2 cellular contexts compared by ENCODE assay signal in genomic region chr17:81735181-81736102, GRCh38.
A peak's percentile ranks its signal among the peaks of the same experiment; 100 is the strongest.
TF ChIP-seq lines count a peak whose summit lies in the region.

No MANE protein-coding gene starts in this region.

TF ChIP-seq in WTC11, 78 proteins besides CTCF, POLR2A, EP300 and RAD21 (continued from another document):
- no peak for TF ChIP-seq ZNF512 (CRISPR knock-in tag; IDR thresholded peaks at IDR 0.05; ENCODE audit: borderline replicate concordance)
- no peak for TF ChIP-seq CDX4 (CRISPR knock-in tag; IDR thresholded peaks at IDR 0.05; ENCODE audit: borderline replicate concordance)
- no peak for TF ChIP-seq ZBTB43 (CRISPR knock-in tag; IDR thresholded peaks at IDR 0.05)
- TF ChIP-seq FOXP1 (CRISPR knock-in tag; IDR thresholded peaks at IDR 0.05; ENCODE audit: borderline replicate concordance), result no peak
- TF ChIP-seq PRRX2 (CRISPR knock-in tag; IDR thresholded peaks at IDR 0.05), result no peak

TF ChIP-seq in HepG2, 621 proteins besides CTCF, POLR2A, EP300 and RAD21 (continued from another document and continues in another):
- TF ChIP-seq, protein P1, sequence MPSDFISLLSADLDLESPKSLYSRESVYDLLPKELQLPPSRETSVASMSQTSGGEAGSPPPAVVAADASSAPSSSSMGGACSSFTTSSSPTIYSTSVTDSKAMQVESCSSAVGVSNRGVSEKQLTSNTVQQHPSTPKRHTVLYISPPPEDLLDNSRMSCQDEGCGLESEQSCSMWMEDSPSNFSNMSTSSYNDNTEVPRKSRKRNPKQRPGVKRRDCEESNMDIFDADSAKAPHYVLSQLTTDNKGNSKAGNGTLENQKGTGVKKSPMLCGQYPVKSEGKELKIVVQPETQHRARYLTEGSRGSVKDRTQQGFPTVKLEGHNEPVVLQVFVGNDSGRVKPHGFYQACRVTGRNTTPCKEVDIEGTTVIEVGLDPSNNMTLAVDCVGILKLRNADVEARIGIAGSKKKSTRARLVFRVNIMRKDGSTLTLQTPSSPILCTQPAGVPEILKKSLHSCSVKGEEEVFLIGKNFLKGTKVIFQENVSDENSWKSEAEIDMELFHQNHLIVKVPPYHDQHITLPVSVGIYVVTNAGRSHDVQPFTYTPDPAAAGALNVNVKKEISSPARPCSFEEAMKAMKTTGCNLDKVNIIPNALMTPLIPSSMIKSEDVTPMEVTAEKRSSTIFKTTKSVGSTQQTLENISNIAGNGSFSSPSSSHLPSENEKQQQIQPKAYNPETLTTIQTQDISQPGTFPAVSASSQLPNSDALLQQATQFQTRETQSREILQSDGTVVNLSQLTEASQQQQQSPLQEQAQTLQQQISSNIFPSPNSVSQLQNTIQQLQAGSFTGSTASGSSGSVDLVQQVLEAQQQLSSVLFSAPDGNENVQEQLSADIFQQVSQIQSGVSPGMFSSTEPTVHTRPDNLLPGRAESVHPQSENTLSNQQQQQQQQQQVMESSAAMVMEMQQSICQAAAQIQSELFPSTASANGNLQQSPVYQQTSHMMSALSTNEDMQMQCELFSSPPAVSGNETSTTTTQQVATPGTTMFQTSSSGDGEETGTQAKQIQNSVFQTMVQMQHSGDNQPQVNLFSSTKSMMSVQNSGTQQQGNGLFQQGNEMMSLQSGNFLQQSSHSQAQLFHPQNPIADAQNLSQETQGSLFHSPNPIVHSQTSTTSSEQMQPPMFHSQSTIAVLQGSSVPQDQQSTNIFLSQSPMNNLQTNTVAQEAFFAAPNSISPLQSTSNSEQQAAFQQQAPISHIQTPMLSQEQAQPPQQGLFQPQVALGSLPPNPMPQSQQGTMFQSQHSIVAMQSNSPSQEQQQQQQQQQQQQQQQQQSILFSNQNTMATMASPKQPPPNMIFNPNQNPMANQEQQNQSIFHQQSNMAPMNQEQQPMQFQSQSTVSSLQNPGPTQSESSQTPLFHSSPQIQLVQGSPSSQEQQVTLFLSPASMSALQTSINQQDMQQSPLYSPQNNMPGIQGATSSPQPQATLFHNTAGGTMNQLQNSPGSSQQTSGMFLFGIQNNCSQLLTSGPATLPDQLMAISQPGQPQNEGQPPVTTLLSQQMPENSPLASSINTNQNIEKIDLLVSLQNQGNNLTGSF (CRISPR knock-in tag; IDR thresholded peaks at IDR 0.05), result peak; percentile 26; the same call in 1 of the 2 replicates
- TF ChIP-seq PAX8 (CRISPR knock-in tag; IDR thresholded peaks at IDR 0.05; ENCODE audit: borderline replicate concordance) (0 out of 2 replicates have a peak, but pooled peaks have one; percentile 49), SPEN (CRISPR knock-in tag; IDR thresholded peaks at IDR 0.05; ENCODE audit: low read depth) (peak; percentile 26; the same call in 1 of the 2 replicates), ZNF318 (CRISPR knock-in tag; IDR thresholded peaks at IDR 0.05) (0 out of 2 replicates have a peak, but pooled peaks have one; percentile 60), MTF2 (CRISPR knock-in tag; IDR thresholded peaks at IDR 0.05; ENCODE audit: borderline replicate concordance) (0 out of 2 replicates have a peak, but pooled peaks have one; percentile 14), ZNF160 (CRISPR knock-in tag; IDR thresholded peaks at IDR 0.05) (0 out of 2 replicates have a peak, but pooled peaks have one; percentile 7), RFXAP (CRISPR knock-in tag; IDR thresholded peaks at IDR 0.05; ENCODE audit: borderline replicate concordance) (no peak), SRSF1 (optimal IDR thresholded peaks at IDR 0.05; ENCODE audit: low read depth, low read length) (no peak), HOXD1 (CRISPR knock-in tag; IDR thresholded peaks at IDR 0.05) (0 out of 2 replicates have a peak, but pooled peaks have one; percentile 52), ZNF777 (CRISPR knock-in tag; IDR thresholded peaks at IDR 0.05) (0 out of 2 replicates have a peak, but pooled peaks have one; percentile 33), MED13 (CRISPR knock-in tag; IDR thresholded peaks at IDR 0.05) (no peak), NFKB2 (CRISPR knock-in tag; IDR thresholded peaks at IDR 0.05; ENCODE audit: borderline replicate concordance) (0 out of 2 replicates have a peak, but pooled peaks have one; percentile 26), NFE2L2 (IDR thresholded peaks at IDR 0.05; ENCODE audit: low read length) (peak; percentile 12; the same call in 1 of the 2 replicates), HOXA7 (CRISPR knock-in tag; IDR thresholded peaks at IDR 0.05) (no peak), THAP11 (CRISPR knock-in tag; IDR thresholded peaks at IDR 0.05) (0 out of 2 replicates have a peak, but pooled peaks have one; percentile 8), HOXA3 (CRISPR knock-in tag; IDR thresholded peaks at IDR 0.05) (peak; percentile 30; the same call in 1 of the 2 replicates), ZNF225 (CRISPR knock-in tag; IDR thresholded peaks at IDR 0.05) (0 out of 2 replicates have a peak, but pooled peaks have one; percentile 21), ZNF687 (CRISPR knock-in tag; IDR thresholded peaks at IDR 0.05) (peak; percentile 70), RCOR2 (CRISPR knock-in tag; IDR thresholded peaks at IDR 0.05) (no peak), ZNF530 (CRISPR knock-in tag; IDR thresholded peaks at IDR 0.05; ENCODE audit: low read depth) (no peak), ZNF232 (CRISPR knock-in tag; IDR thresholded peaks at IDR 0.05; ENCODE audit: borderline replicate concordance) (0 out of 2 replicates have a peak, but pooled peaks have one; percentile 32), SAP130 (CRISPR knock-in tag; IDR thresholded peaks at IDR 0.05; ENCODE audit: low read depth) (peak; percentile 50), CHCHD3 (CRISPR knock-in tag; IDR thresholded peaks at IDR 0.05) (no peak), ARNTL (CRISPR knock-in tag; IDR thresholded peaks at IDR 0.05) (peak; percentile 56; the same call in 1 of the 2 replicates), ASH2L (IDR thresholded peaks at IDR 0.05; ENCODE audit: insufficient read length, low read depth, low read length) (peak; percentile 27), SP5 (CRISPR knock-in tag; IDR thresholded peaks at IDR 0.05; ENCODE audit: borderline replicate concordance, low read depth) (peak; percentile 74), HOXA5 (CRISPR knock-in tag; IDR thresholded peaks at IDR 0.05) (0 out of 2 replicates have a peak, but pooled peaks have one; percentile 8), XRCC5 (optimal IDR thresholded peaks at IDR 0.05; ENCODE audit: low read length) (peak; percentile 28), ESRRA (CRISPR knock-in tag; IDR thresholded peaks at IDR 0.05; ENCODE audit: low read depth) (0 out of 2 replicates have a peak, but pooled peaks have one; percentile 27), ZNF274 (CRISPR knock-in tag; IDR thresholded peaks at IDR 0.05) (peak; percentile 27; the same call in 1 of the 2 replicates)
- TF ChIP-seq, protein P2, sequence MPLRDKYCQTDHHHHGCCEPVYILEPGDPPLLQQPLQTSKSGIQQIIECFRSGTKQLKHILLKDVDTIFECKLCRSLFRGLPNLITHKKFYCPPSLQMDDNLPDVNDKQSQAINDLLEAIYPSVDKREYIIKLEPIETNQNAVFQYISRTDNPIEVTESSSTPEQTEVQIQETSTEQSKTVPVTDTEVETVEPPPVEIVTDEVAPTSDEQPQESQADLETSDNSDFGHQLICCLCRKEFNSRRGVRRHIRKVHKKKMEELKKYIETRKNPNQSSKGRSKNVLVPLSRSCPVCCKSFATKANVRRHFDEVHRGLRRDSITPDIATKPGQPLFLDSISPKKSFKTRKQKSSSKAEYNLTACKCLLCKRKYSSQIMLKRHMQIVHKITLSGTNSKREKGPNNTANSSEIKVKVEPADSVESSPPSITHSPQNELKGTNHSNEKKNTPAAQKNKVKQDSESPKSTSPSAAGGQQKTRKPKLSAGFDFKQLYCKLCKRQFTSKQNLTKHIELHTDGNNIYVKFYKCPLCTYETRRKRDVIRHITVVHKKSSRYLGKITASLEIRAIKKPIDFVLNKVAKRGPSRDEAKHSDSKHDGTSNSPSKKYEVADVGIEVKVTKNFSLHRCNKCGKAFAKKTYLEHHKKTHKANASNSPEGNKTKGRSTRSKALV (CRISPR knock-in tag; IDR thresholded peaks at IDR 0.05), result peak; percentile 73; the same call in 1 of the 2 replicates
- TF ChIP-seq, protein P3, sequence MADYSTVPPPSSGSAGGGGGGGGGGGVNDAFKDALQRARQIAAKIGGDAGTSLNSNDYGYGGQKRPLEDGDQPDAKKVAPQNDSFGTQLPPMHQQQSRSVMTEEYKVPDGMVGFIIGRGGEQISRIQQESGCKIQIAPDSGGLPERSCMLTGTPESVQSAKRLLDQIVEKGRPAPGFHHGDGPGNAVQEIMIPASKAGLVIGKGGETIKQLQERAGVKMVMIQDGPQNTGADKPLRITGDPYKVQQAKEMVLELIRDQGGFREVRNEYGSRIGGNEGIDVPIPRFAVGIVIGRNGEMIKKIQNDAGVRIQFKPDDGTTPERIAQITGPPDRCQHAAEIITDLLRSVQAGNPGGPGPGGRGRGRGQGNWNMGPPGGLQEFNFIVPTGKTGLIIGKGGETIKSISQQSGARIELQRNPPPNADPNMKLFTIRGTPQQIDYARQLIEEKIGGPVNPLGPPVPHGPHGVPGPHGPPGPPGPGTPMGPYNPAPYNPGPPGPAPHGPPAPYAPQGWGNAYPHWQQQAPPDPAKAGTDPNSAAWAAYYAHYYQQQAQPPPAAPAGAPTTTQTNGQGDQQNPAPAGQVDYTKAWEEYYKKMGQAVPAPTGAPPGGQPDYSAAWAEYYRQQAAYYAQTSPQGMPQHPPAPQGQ (CRISPR knock-in tag; IDR thresholded peaks at IDR 0.05; ENCODE audit: borderline replicate concordance), result 0 out of 2 replicates have a peak, but pooled peaks have one; percentile 42
